In genomic region chr3:193572426-193572908, GRCh38 we compare ENCODE assay signal across 8 cellular contexts. TPM values are rescaled to one million over a fixed set of nuclear protein-coding genes. Genes with fewer than 3 reads are reported as not detected.
DNase-seq lines count a peak whose midpoint lies in the region; ATAC-seq lines count a peak whose summit lies in the region.

No MANE protein-coding gene starts in this region.

- H2AK5ac ChIP-seq in mesendoderm (ENCODE audit: low read length) = no peak overlapping the region

- H3K79me1 ChIP-seq in mesendoderm (ENCODE audit: low read length) = no peaks in the 10 kb centered on the region

- H3K27me3 Mint-ChIP-seq in activated CD4-positive, alpha-beta T cell treated with anti-CD3 and anti-CD28 coated beads, Interleukin-2, amount 10 ng/mL, durations not matched to agents 7 days and 5 days = peaks cover 3% of the 10 kb centered on the region
- peaks cover 0 to 9% of the 10 kb centered on the region in 2 donors for H3K27me3 Mint-ChIP-seq in effector memory CD8-positive, alpha-beta T cell

- H2BK15ac ChIP-seq in mesendoderm (replicated peaks; ENCODE audit: low read depth) = no peak overlapping the region

- H3K4me3 ChIP-seq in mesendoderm (ENCODE audit: low read length) = no peak overlapping the region

- H3K27ac ChIP-seq in mesendoderm (ENCODE audit: low read depth, low read length) = no peak overlapping the region
- no peak overlapping the region for H3K27ac ChIP-seq in substantia nigra (ENCODE audit: low read depth, low read length, poor library complexity, severe bottlenecking)

- H3K4me3 Mint-ChIP-seq in activated CD4-positive, alpha-beta T cell treated with anti-CD3 and anti-CD28 coated beads, Interleukin-2, amount 10 ng/mL, durations not matched to agents 7 days and 5 days = no peak overlapping the region
- no peak overlapping the region for H3K4me3 Mint-ChIP-seq in effector memory CD8-positive, alpha-beta T cell

- no peaks in the 10 kb centered on the region for H3K36me3 ChIP-seq in mesendoderm (ENCODE audit: control insufficient read depth, insufficient read depth, low read length)

- no peak overlapping the region for H3K4ac ChIP-seq in mesendoderm (ENCODE audit: low read depth, low read length)

- no peak overlapping the region for H3K27ac Mint-ChIP-seq in activated CD4-positive, alpha-beta T cell treated with anti-CD3 and anti-CD28 coated beads, Interleukin-2, amount 10 ng/mL, durations not matched to agents 7 days and 5 days
- no peak overlapping the region for H3K27ac Mint-ChIP-seq in effector memory CD8-positive, alpha-beta T cell

- no peak overlapping the region for H3K9ac ChIP-seq in mesendoderm (ENCODE audit: low read length)

- H3K36me3 Mint-ChIP-seq in activated CD4-positive, alpha-beta T cell treated with anti-CD3 and anti-CD28 coated beads, Interleukin-2, amount 10 ng/mL, durations not matched to agents 7 days and 5 days (ENCODE audit: low read depth) = no peaks in the 10 kb centered on the region
- no peaks in the 10 kb centered on the region for H3K36me3 Mint-ChIP-seq in effector memory CD8-positive, alpha-beta T cell (ENCODE audit: insufficient read depth)

- ATAC-seq in GM19463 (IDR thresholded peaks at IDR 0.05; ENCODE audit: unreplicated experiment) = peak; percentile 89
- ATAC-seq in HG03558 (IDR thresholded peaks at IDR 0.05; ENCODE audit: extremely low read depth, unreplicated experiment) = peak; percentile 74
- ATAC-seq in effector memory CD8-positive, alpha-beta T cell (replicated peaks) = peak; percentile 36

- no peak overlapping the region for H3K4me2 ChIP-seq in mesendoderm (ENCODE audit: low read length)

- H3K4me1 Mint-ChIP-seq in activated CD4-positive, alpha-beta T cell treated with anti-CD3 and anti-CD28 coated beads, Interleukin-2, amount 10 ng/mL, durations not matched to agents 7 days and 5 days = no peaks in the 10 kb centered on the region
- no peaks in the 10 kb centered on the region for H3K4me1 Mint-ChIP-seq in effector memory CD8-positive, alpha-beta T cell (ENCODE audit: low read depth in 2 of 2)

- peak; percentile 29 for DNase-seq in CMK (ENCODE audit: low read depth)
- peak; percentile 58 to 87 for DNase-seq in NCI-H526 (lab: John Stamatoyannopoulos, UW)
- DNase-seq in activated CD4-positive, alpha-beta T cell treated with anti-CD3 and anti-CD28 coated beads, Interleukin-2, amount 10 ng/mL, durations not matched to agents 7 days and 5 days = peak; percentile 64
- DNase-seq in effector memory CD8-positive, alpha-beta T cell = peak; percentile 22 to 34 (median 26)
- DNase-seq in mesendoderm = peak; percentile 79
- peak in 36 of 49 donors; percentile 3 to 72 (median 42) for DNase-seq in substantia nigra (lab: John Stamatoyannopoulos, UW)

- no peaks in the 10 kb centered on the region for H3K9me3 Mint-ChIP-seq in activated CD4-positive, alpha-beta T cell treated with anti-CD3 and anti-CD28 coated beads, Interleukin-2, amount 10 ng/mL, durations not matched to agents 7 days and 5 days
- H3K9me3 Mint-ChIP-seq in effector memory CD8-positive, alpha-beta T cell = no peaks in the 10 kb centered on the region

- no peak overlapping the region for H4K8ac ChIP-seq in mesendoderm (ENCODE audit: low read depth, low read length)

- H3K18ac ChIP-seq in mesendoderm (ENCODE audit: low read length) = no peak overlapping the region

- no peak overlapping the region for H2BK5ac ChIP-seq in mesendoderm (ENCODE audit: low read length)

- no CpG with 5 or more reads among the region's 10 CpGs for WGBS in mesendoderm (ENCODE audit: extremely low coverage, insufficient coverage, low lambda C conversion rate)

- no peak overlapping the region for H4K5ac ChIP-seq in mesendoderm (ENCODE audit: low read length)

- H3K56ac ChIP-seq in mesendoderm (ENCODE audit: low read length) = no peak overlapping the region

- H3K23ac ChIP-seq in mesendoderm (ENCODE audit: low read length) = no peak overlapping the region

- no peaks in the 10 kb centered on the region for H3K79me2 ChIP-seq in mesendoderm (ENCODE audit: control insufficient read depth, insufficient read depth, low read length)

- H2BK120ac ChIP-seq in mesendoderm (ENCODE audit: low read depth, low read length) = no peak overlapping the region

- POLR2A ChIA-PET in activated CD4-positive, alpha-beta T cell treated with anti-CD3 and anti-CD28 coated beads, Interleukin-2, amount 10 ng/mL, durations not matched to agents 7 days and 5 days (lab: Charles Lee) = no interaction called here

- CTCF ChIA-PET in activated CD4-positive, alpha-beta T cell treated with anti-CD3 and anti-CD28 coated beads, Interleukin-2, amount 10 ng/mL, durations not matched to agents 7 days and 5 days (lab: Charles Lee) = interaction anchor here (0.7 to 1.1 kb wide), 4 partner anchors 10 to 892 kb away, joined by 3 to 6 read pairs (median 3); no protein-coding TSS in a partner anchor

- H3K4me1 ChIP-seq in mesendoderm (ENCODE audit: control insufficient read depth, low read depth, low read length) = no peaks in the 10 kb centered on the region

- no peaks in the 10 kb centered on the region for H3K27me3 ChIP-seq in mesendoderm (ENCODE audit: insufficient read depth, low read length, poor library complexity)

RNA-seq across cellular contexts. Expression of gene ATP13A4, which starts 17.8 kb away (rescaled TPM):
- 1 to 10 TPM; 1.1 to 1.6 TPM for total RNA-seq in activated CD4-positive, alpha-beta T cell treated with anti-CD3 and anti-CD28 coated beads, Interleukin-2, amount 10 ng/mL, durations not matched to agents 7 days and 5 days
- 0.01 TPM for polyA plus RNA-seq in mesendoderm (2013, experiment 1 of 2)
- polyA plus RNA-seq in mesendoderm (2013, experiment 2 of 2) = 0.04 TPM

RNA-seq across cellular contexts. Expression of gene OPA1, which starts 20.5 kb away (rescaled TPM):
- 10 to 100 TPM; 58.8 to 62.7 TPM for total RNA-seq in activated CD4-positive, alpha-beta T cell treated with anti-CD3 and anti-CD28 coated beads, Interleukin-2, amount 10 ng/mL, durations not matched to agents 7 days and 5 days
- polyA plus RNA-seq in mesendoderm (2013, experiment 1 of 2) = 56.6 TPM
- polyA plus RNA-seq in mesendoderm (2013, experiment 2 of 2) = 54.1 TPM

Comparison
In these comparisons a context has a peak if more than half of its experiments do, and no peak if none do; other contexts are left out.
1. DNase-seq: peak in every context shown above with its lines; median percentile 79 in mesendoderm; 72 in NCI-H526; 64 in activated CD4-positive, alpha-beta T cell treated with anti-CD3 and anti-CD28 coated beads, Interleukin-2, amount 10 ng/mL, durations not matched to agents 7 days and 5 days; 42 in substantia nigra; 29 in CMK; 26 in effector memory CD8-positive, alpha-beta T cell.
2. ATAC-seq: peak in every context shown above with its lines; median percentile 89 in GM19463; 74 in HG03558; 36 in effector memory CD8-positive, alpha-beta T cell.